Comparison of ENCODE assay signal across 1 cellular context in the genomic region with DNA sequence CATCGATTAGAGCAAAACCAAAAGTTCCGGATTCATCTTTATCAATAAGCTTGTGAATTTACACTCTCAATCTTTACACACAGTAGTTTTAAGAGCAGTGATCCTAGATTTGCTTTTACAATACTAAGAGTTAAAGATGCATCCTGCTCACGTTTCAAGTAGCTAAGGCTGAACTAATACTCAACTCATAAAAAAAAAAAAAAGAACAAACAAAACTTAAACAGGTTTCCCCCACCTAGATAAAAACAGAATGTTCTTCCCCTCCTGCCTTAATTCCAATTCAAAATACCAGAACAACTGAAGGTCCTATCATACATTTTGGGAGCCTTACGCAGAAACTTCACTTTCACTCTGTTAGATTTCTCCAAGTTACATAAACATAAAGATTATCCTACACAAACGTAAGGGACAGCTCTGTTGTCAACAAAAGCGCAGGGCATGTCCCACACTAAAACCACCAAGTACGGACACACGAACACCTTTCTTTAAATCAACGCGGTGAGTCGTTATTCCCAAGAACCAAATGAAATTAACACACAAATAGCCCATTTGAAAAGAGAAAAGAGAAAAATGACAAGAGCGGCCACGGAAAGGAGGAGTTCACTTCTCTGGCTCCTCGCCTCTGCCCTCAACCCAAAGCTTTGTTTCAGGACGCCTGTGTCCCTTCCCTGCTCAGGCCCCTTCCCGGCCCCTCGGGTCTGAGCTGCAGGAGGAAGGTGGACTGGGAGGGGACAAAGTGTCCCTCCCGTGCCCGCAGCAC.
TF ChIP-seq lines count a peak whose summit lies in the region.

No MANE protein-coding gene starts in this region.

TF ChIP-seq in IMR-90, 13 proteins besides CTCF, POLR2A, EP300 and RAD21 (continued from another document):
- TF ChIP-seq, protein P1, sequence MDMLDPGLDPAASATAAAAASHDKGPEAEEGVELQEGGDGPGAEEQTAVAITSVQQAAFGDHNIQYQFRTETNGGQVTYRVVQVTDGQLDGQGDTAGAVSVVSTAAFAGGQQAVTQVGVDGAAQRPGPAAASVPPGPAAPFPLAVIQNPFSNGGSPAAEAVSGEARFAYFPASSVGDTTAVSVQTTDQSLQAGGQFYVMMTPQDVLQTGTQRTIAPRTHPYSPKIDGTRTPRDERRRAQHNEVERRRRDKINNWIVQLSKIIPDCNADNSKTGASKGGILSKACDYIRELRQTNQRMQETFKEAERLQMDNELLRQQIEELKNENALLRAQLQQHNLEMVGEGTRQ (IDR thresholded peaks at IDR 0.05; ENCODE audit: low read depth, low read length): no peak
- TF ChIP-seq MAZ (IDR thresholded peaks at IDR 0.05; ENCODE audit: borderline replicate concordance, low read depth, low read length) (no peak), RCOR1 (IDR thresholded peaks at IDR 0.05; ENCODE audit: insufficient replicate concordance, low read length) (no peak), NFE2L2 (IDR thresholded peaks at IDR 0.05; ENCODE audit: low read depth, low read length) (no peak), RFX5 (IDR thresholded peaks at IDR 0.05; ENCODE audit: low read depth, low read length) (no peak), MAFK (IDR thresholded peaks at IDR 0.05; ENCODE audit: low read depth, low read length) (no peak), BHLHE40 (IDR thresholded peaks at IDR 0.05; ENCODE audit: low read depth, low read length) (no peak), FOS (IDR thresholded peaks at IDR 0.05; ENCODE audit: low read depth, low read length) (no peak)
TF ChIP-seq in IMR-90: peak in this region for 0.
